ENCODE assay signal across 8 cellular contexts in genomic region chr2:239264838-239265651, GRCh38.
DNase-seq lines count a peak whose midpoint lies in the region; ATAC-seq and TF ChIP-seq lines count a peak whose summit lies in the region.

No MANE protein-coding gene starts in this region.

- no peaks in the 10 kb centered on the region for H3K36me3 ChIP-seq in heart right ventricle

- peaks cover 43 to 99% (median 70%) of the 10 kb centered on the region in 9 donors for H3K4me1 ChIP-seq in heart right ventricle

- ATAC-seq in GM21447 (IDR thresholded peaks at IDR 0.05; ENCODE audit: unreplicated experiment) (peak; percentile 38), heart right ventricle (peak in 7 of 8 donors; percentile 2 to 68 (median 36)), GM19452 (IDR thresholded peaks at IDR 0.05; ENCODE audit: unreplicated experiment) (no peak)

- intact Hi-C loops in heart right ventricle (cut with DNase I): loop anchor here in 1 of 10 donors (5.0 kb wide), 1 partner anchor 132 kb away; no protein-coding TSS in a partner anchor

- WGBS in heart right ventricle, 2 donors: 43 to 48% methylated on average over 11 of the region's 11 CpGs

- DNase-seq in NOMO-1 treated with dmso at 0.1 percent for 144 hours (lab: John Stamatoyannopoulos, UW; ENCODE audit: unreplicated experiment) (peak; percentile 62), heart right ventricle (no peak), cerebellum (ENCODE audit: low spot score) (no peak), NCI-H82 (lab: John Stamatoyannopoulos, UW) (no peak)
- peak; percentile 40 for DNase-seq in activated gamma-delta T cell treated with anti-CD3 and anti-CD28 coated beads, Interleukin-2, amount 50 U/mL, for 16 hours (ENCODE audit: low read depth)
- DNase-seq in stimulated activated CD4-positive, alpha-beta T cell treated with anti-CD3 and anti-CD28 coated beads, Interleukin-1b, Interleukin-23, amount 100 ng/mL, for 48 hours: peak; percentile 70

- H3K9me3 ChIP-seq in heart right ventricle: no peaks in the 10 kb centered on the region

- peak in 6 of 9 donors; percentile 5 to 31 (median 18) for TF ChIP-seq CTCF in heart right ventricle (IDR thresholded peaks at IDR 0.05)

- H3K4me3 ChIP-seq in heart right ventricle: peak overlapping the region in 1 of 10 donors; percentile 58

- H3K27ac ChIP-seq in heart right ventricle: peak overlapping the region; percentile 36 to 96 (median 76)

- no peaks in the 10 kb centered on the region for H3K27me3 ChIP-seq in heart right ventricle

Comparison
In these comparisons a context has a peak if more than half of its experiments do, and no peak if none do; other contexts are left out.
1. DNase-seq: peak in NOMO-1 treated with dmso at 0.1 percent for 144 hours (single experiment), activated gamma-delta T cell treated with anti-CD3 and anti-CD28 coated beads, Interleukin-2, amount 50 U/mL, for 16 hours (single experiment) and stimulated activated CD4-positive, alpha-beta T cell treated with anti-CD3 and anti-CD28 coated beads, Interleukin-1b, Interleukin-23, amount 100 ng/mL, for 48 hours (single experiment); none in heart right ventricle (0 of 2), cerebellum (single experiment) and NCI-H82 (single experiment).